ENCODE assay signal across 8 cellular contexts in genomic region chr7:129343099-129343700, GRCh38.
DNase-seq lines count a peak whose midpoint lies in the region; ATAC-seq, FAIRE-seq and TF ChIP-seq lines count a peak whose summit lies in the region.

No MANE protein-coding gene starts in this region.

- no peaks in the 10 kb centered on the region for H3K36me3 ChIP-seq in right atrium auricular region
- no peaks in the 10 kb centered on the region for H3K36me3 ChIP-seq in spleen

- peaks cover 22% of the 10 kb centered on the region for H3K4me1 Mint-ChIP-seq in activated T-helper 17 cell treated with anti-CD3 and anti-CD28 coated beads, Interleukin-2, amount 50 U/mL, for 72 hours
- peaks cover 30% of the 10 kb centered on the region for H3K4me1 Mint-ChIP-seq in activated CD4-positive, alpha-beta memory T cell treated with anti-CD3 and anti-CD28 coated beads for 36 hours (ENCODE audit: low read depth)

- 36 to 49% (median 45%) methylated on average over 3 of the region's 3 CpGs for WGBS in spleen, 5 donors

- H3K9me3 ChIP-seq in right atrium auricular region (no peaks in the 10 kb centered on the region), spleen (no peaks in the 10 kb centered on the region)

- H3K4me3 Mint-ChIP-seq in activated T-helper 17 cell treated with anti-CD3 and anti-CD28 coated beads, Interleukin-2, amount 50 U/mL, for 72 hours, result no peak overlapping the region
- H3K4me3 Mint-ChIP-seq in activated CD4-positive, alpha-beta memory T cell treated with anti-CD3 and anti-CD28 coated beads for 36 hours, result no peak overlapping the region

- no peaks in the 10 kb centered on the region for H3K9me3 Mint-ChIP-seq in activated T-helper 17 cell treated with anti-CD3 and anti-CD28 coated beads, Interleukin-2, amount 50 U/mL, for 72 hours
- H3K9me3 Mint-ChIP-seq in activated CD4-positive, alpha-beta memory T cell treated with anti-CD3 and anti-CD28 coated beads for 36 hours, result no peaks in the 10 kb centered on the region

- in situ Hi-C loops in ACHN (cut with HindIII; ENCODE audit: low pct_ligation_motif_present, low pct_unique_long_range_greater_than_20kb, low sequenced_read_pairs), result no loop called here

- peak; percentile 44 for ATAC-seq in activated T-helper 17 cell treated with anti-CD3 and anti-CD28 coated beads, Interleukin-2, amount 50 U/mL, for 72 hours (replicated peaks)

- H3K36me3 Mint-ChIP-seq in activated T-helper 17 cell treated with anti-CD3 and anti-CD28 coated beads, Interleukin-2, amount 50 U/mL, for 72 hours (ENCODE audit: low read depth), result no peaks in the 10 kb centered on the region
- H3K36me3 Mint-ChIP-seq in activated CD4-positive, alpha-beta memory T cell treated with anti-CD3 and anti-CD28 coated beads for 36 hours, result no peaks in the 10 kb centered on the region

- H3K4me3 ChIP-seq in right atrium auricular region (no peak overlapping the region), spleen (no peak overlapping the region)

- TF ChIP-seq POLR2A in spleen (IDR thresholded peaks at IDR 0.05), result no peak

- FAIRE-seq in G401.6 (lab: Jason Lieb, UNC), result peak; percentile 79

- DNase-seq in ACHN, result peak; percentile 65
- peak; percentile 12 for DNase-seq in NCI-H1417 treated with DMSO at 0.1 percent for 48 hours (lab: John Stamatoyannopoulos, UW)
- DNase-seq in right atrium auricular region (ENCODE audit: low spot score), result no peak
- DNase-seq in spleen, result no peak
- no peak for DNase-seq in activated effector memory CD4-positive, alpha-beta T cell treated with Interleukin-2 at 50 U/mL for 16 hours
- DNase-seq in activated CD4-positive, alpha-beta memory T cell treated with anti-CD3 and anti-CD28 coated beads for 36 hours, result no peak

- TF ChIP-seq CTCF in right atrium auricular region (IDR thresholded peaks at IDR 0.05), result peak; percentile 43 to 76
- TF ChIP-seq CTCF in spleen (IDR thresholded peaks at IDR 0.05 in 8 of 11, conservative IDR thresholded peaks at IDR 0.05 in 3 of 11), result peak; percentile 39 to 78 (median 63)

- intact Hi-C loops in spleen (cut with DNase I; ENCODE audit: low total_unique reads), result no loop called here
- intact Hi-C loops in activated CD4-positive, alpha-beta memory T cell treated with anti-CD3 and anti-CD28 coated beads for 36 hours (cut with micrococcal nuclease), result loop anchor here (1.0 to 10.0 kb wide), 4 partner anchors 129 to 672 kb away; no protein-coding TSS in a partner anchor

- H3K27me3 ChIP-seq in right atrium auricular region (no peaks in the 10 kb centered on the region), spleen (replicated peaks in 1 of 7) (no peaks in the 10 kb centered on the region)

- H3K27ac ChIP-seq in right atrium auricular region (no peak overlapping the region), spleen (no peak overlapping the region)

- POLR2A ChIA-PET in activated CD4-positive, alpha-beta memory T cell treated with anti-CD3 and anti-CD28 coated beads for 36 hours (lab: Charles Lee), result interaction anchor here (0.6 kb wide), 1 partner anchor 10 kb away, joined by 4 read pairs; no protein-coding TSS in a partner anchor

- H3K27ac Mint-ChIP-seq in activated T-helper 17 cell treated with anti-CD3 and anti-CD28 coated beads, Interleukin-2, amount 50 U/mL, for 72 hours, result no peak overlapping the region
- H3K27ac Mint-ChIP-seq in activated CD4-positive, alpha-beta memory T cell treated with anti-CD3 and anti-CD28 coated beads for 36 hours, result no peak overlapping the region

- H3K27me3 Mint-ChIP-seq in activated T-helper 17 cell treated with anti-CD3 and anti-CD28 coated beads, Interleukin-2, amount 50 U/mL, for 72 hours, result no peaks in the 10 kb centered on the region
- no peaks in the 10 kb centered on the region for H3K27me3 Mint-ChIP-seq in activated CD4-positive, alpha-beta memory T cell treated with anti-CD3 and anti-CD28 coated beads for 36 hours

- CTCF ChIA-PET in activated CD4-positive, alpha-beta memory T cell treated with anti-CD3 and anti-CD28 coated beads for 36 hours (lab: Charles Lee), result interaction anchor here (0.5 to 4.4 kb wide), 32 partner anchors 8 to 668 kb away, joined by 3 to 40 read pairs (median 4); partner anchors contain the start of gene STRIP2

- H3K4me1 ChIP-seq in right atrium auricular region (no peaks in the 10 kb centered on the region), spleen (peaks cover 0 to 4% (median 0%) of the 10 kb centered on the region in 6 donors)

Comparison
In these comparisons a context has a peak if more than half of its experiments do, and no peak if none do; other contexts are left out.
1. DNase-seq: peak in ACHN (single experiment) and NCI-H1417 treated with DMSO at 0.1 percent for 48 hours (single experiment); none in right atrium auricular region (single experiment), spleen (single experiment), activated effector memory CD4-positive, alpha-beta T cell treated with Interleukin-2 at 50 U/mL for 16 hours (single experiment) and activated CD4-positive, alpha-beta memory T cell treated with anti-CD3 and anti-CD28 coated beads for 36 hours (single experiment).